ENCODE assay signal across 12 cellular contexts in genomic region chr7:30331338-30331737, GRCh38. TPM values are rescaled to one million over a fixed set of nuclear protein-coding genes. Genes with fewer than 3 reads are reported as not detected.
DNase-seq lines count a peak whose midpoint lies in the region; ATAC-seq and TF ChIP-seq lines count a peak whose summit lies in the region.
"Had no signal": no experiment of that assay in that cellular context is flagged by ENCODE, and none has a peak within 500 bp of the region (broad histone marks: within the 10 kb centered on the region; RNA-seq: fewer than 3 reads in every experiment).

No MANE protein-coding gene starts in this region.

- peaks cover 59% of the 10 kb centered on the region for H3K4me1 Mint-ChIP-seq in activated CD8-positive, alpha-beta memory T cell treated with anti-CD3 and anti-CD28 coated beads, Interleukin-2, amount 10 ng/mL, durations not matched to agents 7 days and 5 days
- H3K4me1 Mint-ChIP-seq in natural killer cell treated with Interleukin-12 subunit alpha and Interleukin-12 subunit beta and Interleukin-15 and Interleukin-18, amount 100 ng/mL, for 72 hours (ENCODE audit: low read depth in 2 of 2): peaks cover 37 to 58% of the 10 kb centered on the region in 2 donors

- peaks cover 6% of the 10 kb centered on the region for H3K9me3 Mint-ChIP-seq in activated CD8-positive, alpha-beta memory T cell treated with anti-CD3 and anti-CD28 coated beads, Interleukin-2, amount 10 ng/mL, durations not matched to agents 7 days and 5 days (ENCODE audit: low read depth)
- no peaks in the 10 kb centered on the region for H3K9me3 Mint-ChIP-seq in natural killer cell treated with Interleukin-12 subunit alpha and Interleukin-12 subunit beta and Interleukin-15 and Interleukin-18, amount 100 ng/mL, for 72 hours

- DNase-seq in activated CD8-positive, alpha-beta memory T cell treated with anti-CD3 and anti-CD28 coated beads, Interleukin-2, amount 10 ng/mL, durations not matched to agents 7 days and 5 days: no peak
- no peak for DNase-seq in activated CD8-positive, alpha-beta memory T cell treated with anti-CD3 and anti-CD28 coated beads, Interleukin-2, amount 50 U/mL, for 48 hours
- DNase-seq in NCI-H226 (peak; percentile 65), cardiac fibroblast (ENCODE audit: low read depth in 2 of 2) (peak; percentile 56 to 57), OCI-M2 (lab: John Stamatoyannopoulos, UW; ENCODE audit: unreplicated experiment) (no peak), posterior cingulate gyrus (no peak), AML-193 (lab: John Stamatoyannopoulos, UW) (no peak)
- DNase-seq in natural killer cell treated with Interleukin-12 subunit alpha and Interleukin-12 subunit beta and Interleukin-15 and Interleukin-18, amount 100 ng/mL, for 72 hours (ENCODE audit: low spot score): no peak
- DNase-seq: activated CD8-positive, alpha-beta memory T cell treated with anti-CD3 and anti-CD28 coated beads, Interleukin-2, amount 50 U/mL, for 4 hours; KG1 had no signal

- H3K4me3 Mint-ChIP-seq in activated CD8-positive, alpha-beta memory T cell treated with anti-CD3 and anti-CD28 coated beads, Interleukin-2, amount 10 ng/mL, durations not matched to agents 7 days and 5 days: no peak overlapping the region
- H3K4me3 Mint-ChIP-seq in natural killer cell treated with Interleukin-12 subunit alpha and Interleukin-12 subunit beta and Interleukin-15 and Interleukin-18, amount 100 ng/mL, for 72 hours: no peak overlapping the region

- intact Hi-C loops in posterior cingulate gyrus (cut with DNase I): no loop called here

- H3K4me3 ChIP-seq in cardiac fibroblast (replicated peaks in 1 of 2; ENCODE audit: low read depth in 2 of 2, low read length in 2 of 2): no peak overlapping the region
- H3K4me3 ChIP-seq: vagina had no signal

- peak overlapping the region; percentile 60 for H3K27ac Mint-ChIP-seq in activated CD8-positive, alpha-beta memory T cell treated with anti-CD3 and anti-CD28 coated beads, Interleukin-2, amount 10 ng/mL, durations not matched to agents 7 days and 5 days
- H3K27ac Mint-ChIP-seq in natural killer cell treated with Interleukin-12 subunit alpha and Interleukin-12 subunit beta and Interleukin-15 and Interleukin-18, amount 100 ng/mL, for 72 hours: peak overlapping the region; percentile 50 to 72

- H3K27me3 Mint-ChIP-seq in activated CD8-positive, alpha-beta memory T cell treated with anti-CD3 and anti-CD28 coated beads, Interleukin-2, amount 10 ng/mL, durations not matched to agents 7 days and 5 days: no peaks in the 10 kb centered on the region
- H3K27me3 Mint-ChIP-seq in natural killer cell treated with Interleukin-12 subunit alpha and Interleukin-12 subunit beta and Interleukin-15 and Interleukin-18, amount 100 ng/mL, for 72 hours: no peaks in the 10 kb centered on the region

- H3K36me3 Mint-ChIP-seq in activated CD8-positive, alpha-beta memory T cell treated with anti-CD3 and anti-CD28 coated beads, Interleukin-2, amount 10 ng/mL, durations not matched to agents 7 days and 5 days: peaks cover 35% of the 10 kb centered on the region
- peaks cover 8% of the 10 kb centered on the region for H3K36me3 Mint-ChIP-seq in natural killer cell treated with Interleukin-12 subunit alpha and Interleukin-12 subunit beta and Interleukin-15 and Interleukin-18, amount 100 ng/mL, for 72 hours

- no peak for ATAC-seq in activated CD8-positive, alpha-beta memory T cell treated with anti-CD3 and anti-CD28 coated beads, Interleukin-2, amount 10 ng/mL, durations not matched to agents 7 days and 5 days
- ATAC-seq in natural killer cell treated with Interleukin-12 subunit alpha and Interleukin-12 subunit beta and Interleukin-15 and Interleukin-18, amount 100 ng/mL, for 72 hours: no peak
- ATAC-seq: Panc1 had no signal

- CTCF ChIA-PET in activated CD8-positive, alpha-beta memory T cell treated with anti-CD3 and anti-CD28 coated beads, Interleukin-2, amount 10 ng/mL, durations not matched to agents 7 days and 5 days (lab: Charles Lee): interaction anchor here (0.9 to 2.7 kb wide), 6 partner anchors 9 to 233 kb away, joined by 3 to 12 read pairs (median 4); no protein-coding TSS in a partner anchor

- no peak for TF ChIP-seq CTCF in cardiac fibroblast (IDR thresholded peaks at IDR 0.05; ENCODE audit: low read depth, low read length)

RNA-seq across cellular contexts. Expression of gene ZNRF2, which starts 46.9 kb away (rescaled TPM):
- total RNA-seq in activated CD8-positive, alpha-beta memory T cell treated with anti-CD3 and anti-CD28 coated beads, Interleukin-2, amount 10 ng/mL, durations not matched to agents 7 days and 5 days: 10 to 100 TPM; 14.0 to 21.3 TPM
- total RNA-seq in natural killer cell treated with Interleukin-12 subunit alpha and Interleukin-12 subunit beta and Interleukin-15 and Interleukin-18, amount 100 ng/mL, for 72 hours: 10 to 100 TPM; 10.4 to 12.3 TPM

Comparison
In these comparisons a context has a peak if more than half of its experiments do, and no peak if none do; other contexts are left out.
1. DNase-seq: peak in NCI-H226 (single experiment) and cardiac fibroblast (2 of 2); none in activated CD8-positive, alpha-beta memory T cell treated with anti-CD3 and anti-CD28 coated beads, Interleukin-2, amount 10 ng/mL, durations not matched to agents 7 days and 5 days (single experiment), activated CD8-positive, alpha-beta memory T cell treated with anti-CD3 and anti-CD28 coated beads, Interleukin-2, amount 50 U/mL, for 48 hours (single experiment), natural killer cell treated with Interleukin-12 subunit alpha and Interleukin-12 subunit beta and Interleukin-15 and Interleukin-18, amount 100 ng/mL, for 72 hours (single experiment), OCI-M2 (single experiment), posterior cingulate gyrus (0 of 10) and AML-193 (0 of 2).